In genomic region chr3:67884345-67884744, GRCh38 we compare ENCODE assay signal across 25 cellular contexts.
"Had no signal": no experiment of that assay in that cellular context is flagged by ENCODE, and none has a peak within 500 bp of the region (broad histone marks: within the 10 kb centered on the region; RNA-seq: fewer than 3 reads in every experiment).

No MANE protein-coding gene starts in this region.

- H2AFZ ChIP-seq: neural progenitor cell, parathyroid adenoma had no signal

- H3K9ac ChIP-seq: neural progenitor cell, parathyroid adenoma had no signal

- ATAC-seq: left colon; left lung; natural killer cell; right lobe of liver; stimulated activated memory B cell treated with anti-CD40 and anti-IgM and Interleukin-4, amounts not matched to agents 10 μg/mL and 1 μg/mL and 100 μg/mL, for 72 hours; stimulated activated naive CD8-positive, alpha-beta T cell treated with anti-CD3 and anti-CD28 coated beads, Interleukin-15, amount 100 ng/mL, for 72 hours had no signal

- H3K36me3 ChIP-seq: left lung, neural progenitor cell, neutrophil, right atrium auricular region, right lobe of liver, tibial nerve, uterus had no signal

- DNase-seq: islet precursor cell; left colon; left lung; mesendoderm; naive B cell; natural killer cell; nephron progenitor cell; occipital lobe; right lobe of liver; stimulated activated CD4-positive, alpha-beta T cell treated with anti-CD3 and anti-CD28 coated beads, Interleukin-1b, Interleukin-23, amount 100 ng/mL, for 48 hours; stimulated activated CD4-positive, alpha-beta T cell treated with anti-CD3 and anti-CD28 coated beads, Interleukin-2, amount 100 ng/mL, for 48 hours; stimulated activated CD4-positive, alpha-beta T cell treated with anti-CD3 and anti-CD28 coated beads, Interleukin-4, amount 100 ng/mL, for 4 hours; stimulated activated CD8-positive, alpha-beta memory T cell treated with anti-CD3 and anti-CD28 coated beads, Interleukin-4, amount 100 ng/mL, for 48 hours; stimulated activated naive CD4-positive, alpha-beta T cell treated with Interleukin-2 at 50 U/mL for 16 hours; stimulated activated naive CD8-positive, alpha-beta T cell treated with anti-CD3 and anti-CD28 coated beads, Interleukin-15, amount 100 ng/mL, for 72 hours; substantia nigra; uterus had no signal

- H3K27me3 ChIP-seq: left lung, neural progenitor cell, neutrophil, right atrium auricular region, right lobe of liver, tibial nerve, uterus had no signal

- H3K4me2 ChIP-seq: neural progenitor cell, smooth muscle cell had no signal

- H3K9me3 ChIP-seq: neutrophil, right lobe of liver, uterus had no signal

- H3K79me2 ChIP-seq: parathyroid adenoma had no signal

- H3K4me1 ChIP-seq: left lung, neural progenitor cell, parathyroid adenoma, right atrium auricular region, right lobe of liver, tibial nerve, uterus had no signal

- H3K27ac ChIP-seq: left lung, neural progenitor cell, neutrophil, parathyroid adenoma, right atrium auricular region, right lobe of liver, tibial nerve, uterus had no signal

- H3K4me3 ChIP-seq: left lung, lung, neural progenitor cell, right atrium auricular region, right lobe of liver, smooth muscle cell, tibial nerve, uterus had no signal
